In genomic region chr12:3751151-3752095, GRCh38 we compare ENCODE assay signal across 9 cellular contexts. TPM values are rescaled to one million over a fixed set of nuclear protein-coding genes. Genes with fewer than 3 reads are reported as not detected.
A peak's percentile ranks its signal among the peaks of the same experiment; 100 is the strongest.
DNase-seq lines count a peak whose midpoint lies in the region; ATAC-seq lines count a peak whose summit lies in the region.
"Had no signal": no experiment of that assay in that cellular context is flagged by ENCODE, and none has a peak within 500 bp of the region (broad histone marks: within the 10 kb centered on the region; RNA-seq: fewer than 3 reads in every experiment).

No MANE protein-coding gene starts in this region.

- no peaks in the 10 kb centered on the region for H3K27me3 Mint-ChIP-seq in IgD-negative memory B cell
- H3K27me3 Mint-ChIP-seq in activated naive CD8-positive, alpha-beta T cell: no peaks in the 10 kb centered on the region
- no peaks in the 10 kb centered on the region for H3K27me3 Mint-ChIP-seq in naive B cell

- H3K9me3 ChIP-seq in BLaER1: peaks cover 13% of the 10 kb centered on the region; the same call in 1 of the 2 replicates
- H3K9me3 ChIP-seq: right lobe of liver had no signal

- peak overlapping the region; percentile 83 for H3K9ac ChIP-seq in BLaER1

- H3K4me1 ChIP-seq in BLaER1: peaks cover 48% of the 10 kb centered on the region

- DNase-seq in naive B cell (no peak), H7 (no peak)

- H3K4me3 Mint-ChIP-seq in IgD-negative memory B cell: peak overlapping the region; percentile 71 to 96 (median 92)
- H3K4me3 Mint-ChIP-seq in activated naive CD8-positive, alpha-beta T cell: peak overlapping the region; percentile 98
- peak overlapping the region; percentile 84 to 96 (median 92) for H3K4me3 Mint-ChIP-seq in naive B cell

- H4K20me1 ChIP-seq in BLaER1: peaks cover 52% of the 10 kb centered on the region

- H3K36me3 Mint-ChIP-seq in IgD-negative memory B cell: peaks cover 9% of the 10 kb centered on the region
- peaks cover 21% of the 10 kb centered on the region for H3K36me3 Mint-ChIP-seq in activated naive CD8-positive, alpha-beta T cell
- peaks cover 5 to 10% of the 10 kb centered on the region in 2 donors for H3K36me3 Mint-ChIP-seq in naive B cell

- H3K27me3 ChIP-seq in BLaER1: no peaks in the 10 kb centered on the region
- peaks cover 7% of the 10 kb centered on the region for H3K27me3 ChIP-seq in H7 (ENCODE audit: control insufficient read depth, insufficient read depth, low read length)
- H3K27me3 ChIP-seq: right lobe of liver had no signal

- no peak for ATAC-seq in naive B cell (ENCODE audit: low read depth in 2 of 2)
- ATAC-seq in HG02884 (IDR thresholded peaks at IDR 0.05; ENCODE audit: unreplicated experiment): no peak
- no peak for ATAC-seq in GM21737 (IDR thresholded peaks at IDR 0.05; ENCODE audit: unreplicated experiment)
- no peak for ATAC-seq in HG03139 (IDR thresholded peaks at IDR 0.05; ENCODE audit: unreplicated experiment)

- H3K27ac Mint-ChIP-seq in IgD-negative memory B cell (peak overlapping the region; percentile 78 to 98 (median 95)), naive B cell (peak overlapping the region; percentile 91 to 98 (median 96))
- peak overlapping the region; percentile 98 for H3K27ac Mint-ChIP-seq in activated naive CD8-positive, alpha-beta T cell

- H3K9me3 Mint-ChIP-seq in IgD-negative memory B cell (no peaks in the 10 kb centered on the region), naive B cell (peaks cover 0 to 4% (median 0%) of the 10 kb centered on the region in 7 donors)
- no peaks in the 10 kb centered on the region for H3K9me3 Mint-ChIP-seq in activated naive CD8-positive, alpha-beta T cell (ENCODE audit: low read depth)

- peak overlapping the region; percentile 92 for H3K27ac ChIP-seq in BLaER1

- H3K4me3 ChIP-seq in BLaER1 (peak overlapping the region; percentile 76), H7 (ENCODE audit: insufficient read depth, low read depth, low read length) (no peak overlapping the region)

- H3K4me1 Mint-ChIP-seq in IgD-negative memory B cell (peaks cover 23 to 40% (median 32%) of the 10 kb centered on the region in 3 donors), naive B cell (peaks cover 33 to 45% (median 33%) of the 10 kb centered on the region in 3 donors)
- peaks cover 60% of the 10 kb centered on the region for H3K4me1 Mint-ChIP-seq in activated naive CD8-positive, alpha-beta T cell (ENCODE audit: low read depth)

- peak overlapping the region; percentile 91 for H3K4me2 ChIP-seq in BLaER1

- H3K36me3 ChIP-seq in BLaER1 (peaks cover 31% of the 10 kb centered on the region), H7 (replicated peaks; ENCODE audit: control insufficient read depth, insufficient read depth, low read length) (no peaks in the 10 kb centered on the region)
- H3K36me3 ChIP-seq: right lobe of liver had no signal

RNA-seq across cellular contexts. Expression of gene CRACR2A, which starts 1.5 kb away (rescaled TPM):
- 10.1 TPM for polyA plus RNA-seq in IgD-negative memory B cell
- 10 to 100 TPM in 2 of 6 donors, 1 to 10 TPM in 3, not detected in 1; 6.5 to 20.8 (median 7.8) TPM for polyA plus RNA-seq in naive B cell (ENCODE audit: low read depth in 6 of 6)
- total RNA-seq in H7 (2014; rRNA removed; shearing (Covaris generic)): 1.3 and 2.0 TPM in 2 replicates
